Comparison of ENCODE assay signal across 9 cellular contexts in genomic region chr1:239997515-239998311, GRCh38.
A peak's percentile ranks its signal among the peaks of the same experiment; 100 is the strongest.
DNase-seq lines count a peak whose midpoint lies in the region; ATAC-seq and TF ChIP-seq lines count a peak whose summit lies in the region.
"Had no signal": no experiment of that assay in that cellular context is flagged by ENCODE, and none has a peak within 500 bp of the region (broad histone marks: within the 10 kb centered on the region; RNA-seq: fewer than 3 reads in every experiment).

No MANE protein-coding gene starts in this region.

- peaks cover 37% of the 10 kb centered on the region for H3K27me3 ChIP-seq in HUES64 (ENCODE audit: insufficient read depth, low read length)

- H3K4me1 ChIP-seq in HUES64 (ENCODE audit: insufficient read depth, low read length), result no peaks in the 10 kb centered on the region

- peaks cover 0 to 8% (median 6%) of the 10 kb centered on the region in 7 donors for H3K9me3 Mint-ChIP-seq in CD14-positive monocyte
- no peaks in the 10 kb centered on the region for H3K9me3 Mint-ChIP-seq in dendritic cell treated with granulocyte-macrophage colony-stimulating factor and Interleukin-4, amounts not matched to agents 40 ng/mL and 50 ng/mL, for 4 days
- peaks cover 8% of the 10 kb centered on the region for H3K9me3 Mint-ChIP-seq in nephron

- TF ChIP-seq CTCF in CD14-positive monocyte (IDR thresholded peaks at IDR 0.05), result peak; percentile 62
- TF ChIP-seq CTCF in nephron (IDR thresholded peaks at IDR 0.05; ENCODE audit: unreplicated experiment in 3 of 3), result peak; percentile 28 to 47 (median 29)

- peak overlapping the region; percentile 61 for H3K9ac ChIP-seq in HUES64 (ENCODE audit: low read depth, low read length)

- H3K27ac Mint-ChIP-seq in CD14-positive monocyte, result no peak overlapping the region
- H3K27ac Mint-ChIP-seq in dendritic cell treated with granulocyte-macrophage colony-stimulating factor and Interleukin-4, amounts not matched to agents 40 ng/mL and 50 ng/mL, for 4 days, result no peak overlapping the region
- H3K27ac Mint-ChIP-seq in nephron, result no peak overlapping the region

- intact Hi-C loops in CD14-positive monocyte (cut with micrococcal nuclease), result no loop called here
- intact Hi-C loops in dendritic cell treated with granulocyte-macrophage colony-stimulating factor and Interleukin-4, amounts not matched to agents 40 ng/mL and 50 ng/mL, for 4 days (cut with micrococcal nuclease), result no loop called here

- H3K36me3 Mint-ChIP-seq in CD14-positive monocyte, result peaks cover 0 to 2% of the 10 kb centered on the region in 2 donors
- H3K36me3 Mint-ChIP-seq in dendritic cell treated with granulocyte-macrophage colony-stimulating factor and Interleukin-4, amounts not matched to agents 40 ng/mL and 50 ng/mL, for 4 days (ENCODE audit: low read depth), result no peaks in the 10 kb centered on the region
- no peaks in the 10 kb centered on the region for H3K36me3 Mint-ChIP-seq in nephron (ENCODE audit: low read depth)

- H3K27me3 Mint-ChIP-seq in CD14-positive monocyte (ENCODE audit: low read depth in 3 of 3), result peaks cover 47 to 70% (median 57%) of the 10 kb centered on the region in 3 donors
- peaks cover 61% of the 10 kb centered on the region for H3K27me3 Mint-ChIP-seq in dendritic cell treated with granulocyte-macrophage colony-stimulating factor and Interleukin-4, amounts not matched to agents 40 ng/mL and 50 ng/mL, for 4 days
- H3K27me3 Mint-ChIP-seq in nephron (ENCODE audit: low read depth), result peaks cover 84% of the 10 kb centered on the region

- H3K9me3 ChIP-seq in HUES64 (ENCODE audit: insufficient read depth, low read depth, low read length), result no peaks in the 10 kb centered on the region
- H3K9me3 ChIP-seq: adrenal gland had no signal

- H3K4me1 Mint-ChIP-seq in CD14-positive monocyte (peaks cover 6% of the 10 kb centered on the region), nephron (peaks cover 5% of the 10 kb centered on the region)
- H3K4me1 Mint-ChIP-seq in dendritic cell treated with granulocyte-macrophage colony-stimulating factor and Interleukin-4, amounts not matched to agents 40 ng/mL and 50 ng/mL, for 4 days (ENCODE audit: low read depth), result no peaks in the 10 kb centered on the region

- H3K27ac ChIP-seq in HUES64 (ENCODE audit: low read depth, low read length), result no peak overlapping the region
- H3K27ac ChIP-seq: adrenal gland had no signal

- 2% methylated on average over 104 of the region's 104 CpGs for WGBS in HUES64

- DNase-seq in CD14-positive monocyte (ENCODE audit: low spot score), result no peak
- DNase-seq in NOMO-1 treated with dmso at 0.1 percent for 144 hours (lab: John Stamatoyannopoulos, UW; ENCODE audit: unreplicated experiment), result no peak
- no peak for DNase-seq in SIG-M5 (lab: John Stamatoyannopoulos, UW)
- no peak for DNase-seq in NCI-H1105 treated with DMSO at 0.1 percent for 48 hours (lab: John Stamatoyannopoulos, UW)

- H3K36me3 ChIP-seq in HUES64 (ENCODE audit: insufficient read depth, low read length), result no peaks in the 10 kb centered on the region
- H3K36me3 ChIP-seq: adrenal gland had no signal

- H3K4me3 Mint-ChIP-seq in CD14-positive monocyte (peak overlapping the region in 1 of 2 donors; percentile 84), nephron (peak overlapping the region; percentile 74 to 78 (median 78))
- peak overlapping the region; percentile 52 for H3K4me3 Mint-ChIP-seq in dendritic cell treated with granulocyte-macrophage colony-stimulating factor and Interleukin-4, amounts not matched to agents 40 ng/mL and 50 ng/mL, for 4 days

- ATAC-seq in GM19397 (IDR thresholded peaks at IDR 0.05; ENCODE audit: unreplicated experiment), result no peak

- peak overlapping the region; percentile 62 for H3K4me3 ChIP-seq in HUES64 (ENCODE audit: low read length)
